ENCODE assay signal across 8 cellular contexts in genomic region chr3:134486577-134487041, GRCh38. TPM values are rescaled to one million over a fixed set of nuclear protein-coding genes. Genes with fewer than 3 reads are reported as not detected.
DNase-seq lines count a peak whose midpoint lies in the region; ATAC-seq and TF ChIP-seq lines count a peak whose summit lies in the region.

No MANE protein-coding gene starts in this region.

- ATAC-seq in GM18868 (IDR thresholded peaks at IDR 0.05; ENCODE audit: unreplicated experiment): peak; percentile 6
- ATAC-seq in activated CD8-positive, alpha-beta T cell treated with anti-CD3 and anti-CD28 coated beads for 36 hours: peak; percentile 8
- ATAC-seq in psoas muscle: peak in 3 of 4 donors; percentile 3 to 9 (median 6)

- H3K36me3 ChIP-seq in BLaER1 treated with 17β-estradiol and CSF1 and Interleukin-3, amounts not matched to agents 10 nM and 100 nM: peaks cover 10 to 19% (median 14%) of the 10 kb centered on the region in 11 experiments; a peak in 21 of 22 replicates
- peaks cover 0 to 11% of the 10 kb centered on the region in 2 donors for H3K36me3 ChIP-seq in psoas muscle (ENCODE audit: insufficient read depth in 1 of 2, low read depth in 1 of 2)

- no peaks in the 10 kb centered on the region for H3K27me3 ChIP-seq in BLaER1 treated with 17β-estradiol and CSF1 and Interleukin-3, amounts not matched to agents 10 nM and 100 nM
- H3K27me3 ChIP-seq in psoas muscle (ENCODE audit: insufficient read depth in 3 of 3, low read length in 2 of 3): no peaks in the 10 kb centered on the region

- peak overlapping the region; percentile 74 to 89 (median 82) for H3K4me3 ChIP-seq in BLaER1 treated with 17β-estradiol and CSF1 and Interleukin-3, amounts not matched to agents 10 nM and 100 nM
- H3K4me3 ChIP-seq in psoas muscle: peak overlapping the region; percentile 93

- peak overlapping the region; percentile 75 to 96 (median 90) for H3K4me2 ChIP-seq in BLaER1 treated with 17β-estradiol and CSF1 and Interleukin-3, amounts not matched to agents 10 nM and 100 nM

- H3K9me3 ChIP-seq in BLaER1 treated with 17β-estradiol and CSF1 and Interleukin-3, amounts not matched to agents 10 nM and 100 nM (replicated peaks in 1 of 11): 0 out of 22 replicates have a peak, but pooled peaks cover 0 to 3% (median 0%) of the 10 kb centered on the region in 11 experiments
- no peaks in the 10 kb centered on the region for H3K9me3 ChIP-seq in psoas muscle

- H3K9ac ChIP-seq in BLaER1 treated with 17β-estradiol and CSF1 and Interleukin-3, amounts not matched to agents 10 nM and 100 nM: peak overlapping the region; percentile 89 to 98 (median 96)

- peak overlapping the region; percentile 99 for H3K27ac Mint-ChIP-seq in activated CD8-positive, alpha-beta T cell treated with anti-CD3 and anti-CD28 coated beads for 36 hours

- intact Hi-C loops in activated CD8-positive, alpha-beta T cell treated with anti-CD3 and anti-CD28 coated beads for 36 hours (cut with micrococcal nuclease): no loop called here
- intact Hi-C loops in psoas muscle (cut with DNase I): no loop called here

- WGBS in psoas muscle, 3 donors: 2 to 3% (median 2%) methylated on average over 17 of the region's 17 CpGs

- H4K20me1 ChIP-seq in BLaER1 treated with 17β-estradiol and CSF1 and Interleukin-3, amounts not matched to agents 10 nM and 100 nM: peaks cover 0 to 31% (median 0%) of the 10 kb centered on the region in 11 experiments; a peak in 5 of 22 replicates

- CTCF ChIA-PET in activated CD8-positive, alpha-beta T cell treated with anti-CD3 and anti-CD28 coated beads for 36 hours (lab: Charles Lee): interaction anchor here (1.0 to 8.0 kb wide), 5 partner anchors 8 to 274 kb away, joined by 3 to 68 read pairs (median 4); no protein-coding TSS in a partner anchor

- peaks cover 47% of the 10 kb centered on the region for H3K4me1 Mint-ChIP-seq in activated CD8-positive, alpha-beta T cell treated with anti-CD3 and anti-CD28 coated beads for 36 hours (ENCODE audit: low read depth)

- peak overlapping the region; percentile 91 for H3K4me3 Mint-ChIP-seq in activated CD8-positive, alpha-beta T cell treated with anti-CD3 and anti-CD28 coated beads for 36 hours

- peak overlapping the region; percentile 91 to 100 (median 96) for H3K27ac ChIP-seq in BLaER1 treated with 17β-estradiol and CSF1 and Interleukin-3, amounts not matched to agents 10 nM and 100 nM
- peak overlapping the region; percentile 97 for H3K27ac ChIP-seq in psoas muscle

- DNase-seq in LoVo (ENCODE audit: low spot score): peak; percentile 15
- DNase-seq in activated CD8-positive, alpha-beta T cell treated with anti-CD3 and anti-CD28 coated beads for 36 hours: peak; percentile 32
- DNase-seq in germinal center (ENCODE audit: low spot score): peak; percentile 38
- no peak for DNase-seq in psoas muscle
- DNase-seq in NK-92 (lab: John Stamatoyannopoulos, UW; ENCODE audit: unreplicated experiment): no peak
- DNase-seq in SHP77 treated with DMSO at 0.1 percent for 48 hours (lab: John Stamatoyannopoulos, UW): no peak

- no peak for TF ChIP-seq CTCF in activated CD8-positive, alpha-beta T cell treated with anti-CD3 and anti-CD28 coated beads for 36 hours (IDR thresholded peaks at IDR 0.05)
- no peak for TF ChIP-seq CTCF in psoas muscle (IDR thresholded peaks at IDR 0.05)

- H3K4me1 ChIP-seq in BLaER1 treated with 17β-estradiol and CSF1 and Interleukin-3, amounts not matched to agents 10 nM and 100 nM: peaks cover 37 to 54% (median 45%) of the 10 kb centered on the region in 10 experiments
- peaks cover 37% of the 10 kb centered on the region for H3K4me1 ChIP-seq in psoas muscle

- peaks cover 31% of the 10 kb centered on the region for H3K36me3 Mint-ChIP-seq in activated CD8-positive, alpha-beta T cell treated with anti-CD3 and anti-CD28 coated beads for 36 hours (ENCODE audit: low read depth)

- no peaks in the 10 kb centered on the region for H3K9me3 Mint-ChIP-seq in activated CD8-positive, alpha-beta T cell treated with anti-CD3 and anti-CD28 coated beads for 36 hours

- POLR2A ChIA-PET in activated CD8-positive, alpha-beta T cell treated with anti-CD3 and anti-CD28 coated beads for 36 hours (lab: Charles Lee): interaction anchor here (1.0 to 1.5 kb wide), 5 partner anchors 9 to 250 kb away, joined by 3 to 5 read pairs (median 4); no protein-coding TSS in a partner anchor

- no peaks in the 10 kb centered on the region for H3K27me3 Mint-ChIP-seq in activated CD8-positive, alpha-beta T cell treated with anti-CD3 and anti-CD28 coated beads for 36 hours

RNA-seq across cellular contexts. Expression of gene CEP63, which starts 0.8 kb away (rescaled TPM):
- 10 to 100 TPM; 25.3 to 27.0 TPM for total RNA-seq in activated CD8-positive, alpha-beta T cell treated with anti-CD3 and anti-CD28 coated beads for 36 hours
- total RNA-seq in psoas muscle: 10 to 100 TPM; 26.6 to 37.9 (median 30.6) TPM
- polyA plus RNA-seq in psoas muscle: 10 to 100 TPM; 26.5 to 51.3 (median 28.0) TPM

RNA-seq across cellular contexts. Expression of gene ANAPC13, which starts 0.8 kb away (rescaled TPM):
- 10 to 100 TPM; 27.3 to 28.0 TPM for total RNA-seq in activated CD8-positive, alpha-beta T cell treated with anti-CD3 and anti-CD28 coated beads for 36 hours
- 10 to 100 TPM; 48.6 to 65.8 (median 63.5) TPM for total RNA-seq in psoas muscle
- polyA plus RNA-seq in psoas muscle: 10 to 100 TPM; 68.7 to 73.7 (median 71.5) TPM

Comparison
In these comparisons a context has a peak if more than half of its experiments do, and no peak if none do; other contexts are left out.
1. DNase-seq: peak in LoVo (single experiment), activated CD8-positive, alpha-beta T cell treated with anti-CD3 and anti-CD28 coated beads for 36 hours (single experiment) and germinal center (single experiment); none in psoas muscle (0 of 2), NK-92 (single experiment) and SHP77 treated with DMSO at 0.1 percent for 48 hours (single experiment).
2. Peak in every context shown above with its lines, with median percentiles within 50 percentile points of each other: ATAC-seq.